16 cellular contexts compared by ENCODE assay signal in the genomic region with DNA sequence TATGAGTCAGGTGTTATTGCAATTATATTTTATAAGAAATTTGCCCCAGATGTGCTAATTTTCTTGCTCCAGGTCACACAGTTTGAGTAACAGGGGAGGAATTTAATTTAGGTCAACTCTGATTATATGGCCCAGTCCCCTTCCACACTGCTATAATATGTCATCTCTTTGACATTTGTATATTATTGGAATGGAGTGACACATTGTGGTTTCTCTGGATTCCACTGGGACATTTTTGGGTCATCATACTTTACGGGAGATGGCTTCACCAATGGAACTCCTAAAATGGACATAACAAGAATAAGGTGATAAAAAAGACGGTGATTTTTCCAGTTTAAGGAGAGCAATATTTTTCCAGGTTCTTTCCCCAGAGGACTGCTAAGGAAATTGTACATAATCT.
"Had no signal": no experiment of that assay in that cellular context is flagged by ENCODE, and none has a peak within 500 bp of the region (broad histone marks: within the 10 kb centered on the region; RNA-seq: fewer than 3 reads in every experiment).

No MANE protein-coding gene starts in this region.

- H3K4me1 ChIP-seq: right lobe of liver had no signal

- H3K36me3 ChIP-seq: right lobe of liver had no signal

- H3K27me3 ChIP-seq: esophagus muscularis mucosa, right lobe of liver had no signal

- H3K4me3 ChIP-seq: esophagus muscularis mucosa, lung, right lobe of liver had no signal

- H3K9me3 ChIP-seq: esophagus muscularis mucosa, right lobe of liver had no signal

- H3K27ac ChIP-seq: right lobe of liver had no signal

- DNase-seq: activated CD4-positive, alpha-beta memory T cell treated with anti-CD3 and anti-CD28 coated beads for 36 hours; activated CD4-positive, CD25-positive, alpha-beta regulatory T cell treated with anti-CD3 and anti-CD28 coated beads, Interleukin-2, amount 50 U/mL, for 72 hours; activated gamma-delta T cell; activated T-cell treated with anti-CD3 and anti-CD28 coated beads, Interleukin-2, amount 50 U/mL, for 48 hours; amygdala; hypothalamus; kidney glomerular epithelial cell; nucleus accumbens; right lobe of liver; stimulated activated CD4-positive, alpha-beta T cell treated with anti-CD3 and anti-CD28 coated beads, Interleukin-2, amount 100 ng/mL, for 24 hours; stimulated activated naive B cell treated with anti-CD40 and anti-IgM and Interleukin-4, amounts not matched to agents 10 μg/mL and 1 μg/mL and 100 μg/mL, for 72 hours; SW 1271; trophoblast cell had no signal

- ATAC-seq: natural killer cell treated with Interleukin-12 subunit alpha and Interleukin-12 subunit beta and Interleukin-15 and Interleukin-18, amount 100 ng/mL, for 72 hours; right lobe of liver; stimulated activated naive B cell treated with anti-CD40 and anti-IgM and Interleukin-4, amounts not matched to agents 10 μg/mL and 1 μg/mL and 100 μg/mL, for 72 hours had no signal
